In the genomic region with DNA sequence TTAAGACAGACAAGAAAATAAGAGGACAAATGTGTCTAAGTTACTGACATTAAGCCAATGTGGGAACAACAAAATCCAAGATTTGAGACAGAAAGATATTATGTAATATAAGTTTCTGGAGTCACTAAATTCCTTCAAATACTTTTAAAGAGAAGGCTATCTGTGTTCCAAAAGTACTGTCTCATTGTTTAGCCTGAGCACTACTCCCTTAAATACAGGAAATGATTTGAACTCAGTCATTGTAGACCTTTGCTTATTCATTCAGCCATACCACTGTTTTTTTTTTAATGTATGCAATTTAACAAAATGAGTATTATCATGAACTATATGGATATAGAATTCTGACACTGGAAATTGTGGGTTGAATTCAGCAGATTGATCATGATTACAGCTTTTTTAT, we compare ENCODE assay signal across 27 cellular contexts.
"Had no signal": no experiment of that assay in that cellular context is flagged by ENCODE, and none has a peak within 500 bp of the region (broad histone marks: within the 10 kb centered on the region; RNA-seq: fewer than 3 reads in every experiment).

No MANE protein-coding gene starts in this region.

- H3K4me1 Mint-ChIP-seq: activated CD4-positive, alpha-beta memory T cell treated with anti-CD3 and anti-CD28 coated beads, Interleukin-2, amount 10 ng/mL, durations not matched to agents 7 days and 5 days; activated CD4-positive, alpha-beta T cell treated with anti-CD3 and anti-CD28 coated beads, Interleukin-2, amount 10 ng/mL, durations not matched to agents 24 days and 14 days; activated naive CD8-positive, alpha-beta T cell treated with anti-CD3 and anti-CD28 coated beads, Interleukin-2, amount 50 U/mL, for 24 hours; naive B cell; stimulated activated memory B cell treated with anti-CD40 and anti-IgM and Interleukin-4, amounts not matched to agents 10 μg/mL and 1 μg/mL and 100 μg/mL, for 72 hours had no signal

- H3K27ac ChIP-seq: body of pancreas, dorsolateral prefrontal cortex, sigmoid colon, stomach, suprapubic skin, tibial nerve, VCaP had no signal

- H3K36me3 ChIP-seq: sigmoid colon, stomach, suprapubic skin, tibial nerve had no signal

- H3K36me3 Mint-ChIP-seq: naive B cell; stimulated activated memory B cell treated with anti-CD40 and anti-IgM and Interleukin-4, amounts not matched to agents 10 μg/mL and 1 μg/mL and 100 μg/mL, for 72 hours had no signal

- DNase-seq: activated CD4-positive, alpha-beta memory T cell treated with anti-CD3 and anti-CD28 coated beads, Interleukin-2, amount 10 ng/mL, durations not matched to agents 7 days and 5 days; activated CD4-positive, alpha-beta T cell treated with anti-CD3 and anti-CD28 coated beads, Interleukin-2, amount 10 ng/mL, durations not matched to agents 24 days and 14 days; activated effector memory CD4-positive, alpha-beta T cell treated with anti-CD3 and anti-CD28 coated beads, Interleukin-2, amount 50 U/mL, for 16 hours; activated naive CD4-positive, alpha-beta T cell treated with anti-CD3 and anti-CD28 coated beads, Interleukin-2, amount 50 U/mL, for 16 hours; activated naive CD8-positive, alpha-beta T cell treated with anti-CD3 and anti-CD28 coated beads, Interleukin-2, amount 50 U/mL, for 24 hours; anterior cingulate cortex; body of pancreas; central memory CD4-positive, alpha-beta T cell; dorsolateral prefrontal cortex; glutamatergic neuron; hippocampal formation; left cardiac atrium; mesendoderm; naive B cell; occipital lobe; posterior cingulate gyrus; sigmoid colon; stimulated activated CD4-positive, alpha-beta T cell treated with anti-CD3 and anti-CD28 coated beads, Interleukin-15, amount 100 ng/mL, for 24 hours; stomach had no signal

- H3K27ac Mint-ChIP-seq: activated CD4-positive, alpha-beta memory T cell treated with anti-CD3 and anti-CD28 coated beads, Interleukin-2, amount 10 ng/mL, durations not matched to agents 7 days and 5 days; activated CD4-positive, alpha-beta T cell treated with anti-CD3 and anti-CD28 coated beads, Interleukin-2, amount 10 ng/mL, durations not matched to agents 24 days and 14 days; activated naive CD8-positive, alpha-beta T cell treated with anti-CD3 and anti-CD28 coated beads, Interleukin-2, amount 50 U/mL, for 24 hours; naive B cell; stimulated activated memory B cell treated with anti-CD40 and anti-IgM and Interleukin-4, amounts not matched to agents 10 μg/mL and 1 μg/mL and 100 μg/mL, for 72 hours had no signal

- H3K27me3 ChIP-seq: body of pancreas, dorsolateral prefrontal cortex, sigmoid colon, stomach, suprapubic skin, tibial nerve had no signal

- H3K4me3 ChIP-seq: body of pancreas, dorsolateral prefrontal cortex, sigmoid colon, smooth muscle cell, stomach, suprapubic skin, tibial nerve had no signal

- H3K4me3 Mint-ChIP-seq: activated CD4-positive, alpha-beta memory T cell treated with anti-CD3 and anti-CD28 coated beads, Interleukin-2, amount 10 ng/mL, durations not matched to agents 7 days and 5 days; activated CD4-positive, alpha-beta T cell treated with anti-CD3 and anti-CD28 coated beads, Interleukin-2, amount 10 ng/mL, durations not matched to agents 24 days and 14 days; activated naive CD8-positive, alpha-beta T cell treated with anti-CD3 and anti-CD28 coated beads, Interleukin-2, amount 50 U/mL, for 24 hours; naive B cell; stimulated activated memory B cell treated with anti-CD40 and anti-IgM and Interleukin-4, amounts not matched to agents 10 μg/mL and 1 μg/mL and 100 μg/mL, for 72 hours had no signal

- H3K4me2 ChIP-seq: smooth muscle cell had no signal

- H3K27me3 Mint-ChIP-seq: activated CD4-positive, alpha-beta memory T cell treated with anti-CD3 and anti-CD28 coated beads, Interleukin-2, amount 10 ng/mL, durations not matched to agents 7 days and 5 days; activated CD4-positive, alpha-beta T cell treated with anti-CD3 and anti-CD28 coated beads, Interleukin-2, amount 10 ng/mL, durations not matched to agents 24 days and 14 days; activated naive CD8-positive, alpha-beta T cell treated with anti-CD3 and anti-CD28 coated beads, Interleukin-2, amount 50 U/mL, for 24 hours; naive B cell; stimulated activated memory B cell treated with anti-CD40 and anti-IgM and Interleukin-4, amounts not matched to agents 10 μg/mL and 1 μg/mL and 100 μg/mL, for 72 hours had no signal

- FAIRE-seq: colon, frontal cortex had no signal

- H3K9me3 Mint-ChIP-seq: activated CD4-positive, alpha-beta T cell treated with anti-CD3 and anti-CD28 coated beads, Interleukin-2, amount 10 ng/mL, durations not matched to agents 24 days and 14 days; activated naive CD8-positive, alpha-beta T cell treated with anti-CD3 and anti-CD28 coated beads, Interleukin-2, amount 50 U/mL, for 24 hours; stimulated activated memory B cell treated with anti-CD40 and anti-IgM and Interleukin-4, amounts not matched to agents 10 μg/mL and 1 μg/mL and 100 μg/mL, for 72 hours had no signal

- H3K4me1 ChIP-seq: body of pancreas, sigmoid colon had no signal

- ATAC-seq: activated CD4-positive, CD25-positive, alpha-beta regulatory T cell treated with anti-CD3 and anti-CD28 coated beads, Interleukin-2, amount 50 U/mL, for 24 hours; activated naive CD8-positive, alpha-beta T cell treated with anti-CD3 and anti-CD28 coated beads, Interleukin-2, amount 50 U/mL, for 24 hours; body of pancreas; left cardiac atrium; stimulated activated memory B cell treated with anti-CD40 and anti-IgM and Interleukin-4, amounts not matched to agents 10 μg/mL and 1 μg/mL and 100 μg/mL, for 72 hours had no signal
